ENCODE assay signal across 16 cellular contexts in the genomic region with DNA sequence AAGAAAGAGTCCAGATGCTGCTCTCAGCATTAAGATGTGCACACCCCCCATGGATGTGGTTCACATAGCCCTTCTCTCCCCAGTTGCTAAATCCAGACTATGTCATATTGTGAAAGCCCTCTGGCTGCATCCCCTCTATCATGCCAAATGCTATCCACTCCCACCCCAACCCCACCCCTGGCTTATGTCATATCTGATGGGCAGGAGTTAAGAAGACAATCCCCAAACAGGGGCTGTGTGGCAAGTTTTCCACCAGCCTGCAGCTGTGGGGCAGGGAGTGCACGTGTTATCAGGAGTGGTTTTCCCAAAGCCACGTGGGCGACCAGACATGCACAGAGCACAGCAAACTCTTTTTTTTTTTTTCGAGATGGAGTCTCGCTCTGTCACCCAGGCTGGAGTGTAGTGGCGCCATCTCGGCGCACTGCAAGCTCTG. TPM values are rescaled to one million over a fixed set of nuclear protein-coding genes. Genes with fewer than 3 reads are reported as not detected.
DNase-seq lines count a peak whose midpoint lies in the region; ATAC-seq lines count a peak whose summit lies in the region.
"Had no signal": no experiment of that assay in that cellular context is flagged by ENCODE, and none has a peak within 500 bp of the region (broad histone marks: within the 10 kb centered on the region; RNA-seq: fewer than 3 reads in every experiment).

No MANE protein-coding gene starts in this region.

- H3K27me3 Mint-ChIP-seq in activated CD4-positive, alpha-beta memory T cell treated with anti-CD3 and anti-CD28 coated beads for 36 hours = no peaks in the 10 kb centered on the region
- no peaks in the 10 kb centered on the region for H3K27me3 Mint-ChIP-seq in activated CD4-positive, alpha-beta memory T cell treated with anti-CD3 and anti-CD28 coated beads, Interleukin-2, amount 10 ng/mL, durations not matched to agents 7 days and 5 days
- H3K27me3 Mint-ChIP-seq in effector memory CD8-positive, alpha-beta T cell = no peaks in the 10 kb centered on the region
- no peaks in the 10 kb centered on the region for H3K27me3 Mint-ChIP-seq in natural killer cell treated with Interleukin-12 subunit alpha and Interleukin-12 subunit beta and Interleukin-15 and Interleukin-18, amount 100 ng/mL, for 72 hours
- H3K27me3 Mint-ChIP-seq: type B pancreatic cell had no signal

- intact Hi-C loops in activated CD4-positive, alpha-beta memory T cell treated with anti-CD3 and anti-CD28 coated beads for 36 hours (cut with micrococcal nuclease) = no loop called here
- intact Hi-C loops in posterior cingulate gyrus (cut with DNase I) = no loop called here

- POLR2A ChIA-PET in activated CD4-positive, alpha-beta memory T cell treated with anti-CD3 and anti-CD28 coated beads for 36 hours (lab: Charles Lee) = interaction anchor here (0.7 to 8.1 kb wide), 2 partner anchors 8 to 47 kb away, joined by 3 to 69 read pairs; partner anchors contain the start of genes FAM117A and SLC35B1
- POLR2A ChIA-PET in activated CD4-positive, alpha-beta memory T cell treated with anti-CD3 and anti-CD28 coated beads, Interleukin-2, amount 10 ng/mL, durations not matched to agents 7 days and 5 days (lab: Charles Lee) = interaction anchor here (0.8 to 11.0 kb wide), 4 partner anchors 8 to 46 kb away, joined by 3 to 196 read pairs (median 12); partner anchors contain the start of gene SLC35B1

- H3K27ac Mint-ChIP-seq in activated CD4-positive, alpha-beta memory T cell treated with anti-CD3 and anti-CD28 coated beads for 36 hours = peak overlapping the region; percentile 79
- no peak overlapping the region for H3K27ac Mint-ChIP-seq in activated CD4-positive, alpha-beta memory T cell treated with anti-CD3 and anti-CD28 coated beads, Interleukin-2, amount 10 ng/mL, durations not matched to agents 7 days and 5 days
- H3K27ac Mint-ChIP-seq in effector memory CD8-positive, alpha-beta T cell = peak overlapping the region; percentile 77 to 99
- peak overlapping the region; percentile 50 to 91 for H3K27ac Mint-ChIP-seq in natural killer cell treated with Interleukin-12 subunit alpha and Interleukin-12 subunit beta and Interleukin-15 and Interleukin-18, amount 100 ng/mL, for 72 hours
- H3K27ac Mint-ChIP-seq: type B pancreatic cell had no signal

- peaks cover 71% of the 10 kb centered on the region for H3K4me1 Mint-ChIP-seq in activated CD4-positive, alpha-beta memory T cell treated with anti-CD3 and anti-CD28 coated beads for 36 hours (ENCODE audit: low read depth)
- H3K4me1 Mint-ChIP-seq in activated CD4-positive, alpha-beta memory T cell treated with anti-CD3 and anti-CD28 coated beads, Interleukin-2, amount 10 ng/mL, durations not matched to agents 7 days and 5 days = peaks cover 70% of the 10 kb centered on the region
- peaks cover 59 to 72% of the 10 kb centered on the region in 2 donors for H3K4me1 Mint-ChIP-seq in effector memory CD8-positive, alpha-beta T cell (ENCODE audit: low read depth in 2 of 2)
- peaks cover 50 to 60% of the 10 kb centered on the region in 2 donors for H3K4me1 Mint-ChIP-seq in natural killer cell treated with Interleukin-12 subunit alpha and Interleukin-12 subunit beta and Interleukin-15 and Interleukin-18, amount 100 ng/mL, for 72 hours (ENCODE audit: low read depth in 2 of 2)

- H3K9me3 Mint-ChIP-seq in activated CD4-positive, alpha-beta memory T cell treated with anti-CD3 and anti-CD28 coated beads for 36 hours = no peaks in the 10 kb centered on the region
- no peaks in the 10 kb centered on the region for H3K9me3 Mint-ChIP-seq in activated CD4-positive, alpha-beta memory T cell treated with anti-CD3 and anti-CD28 coated beads, Interleukin-2, amount 10 ng/mL, durations not matched to agents 7 days and 5 days
- no peaks in the 10 kb centered on the region for H3K9me3 Mint-ChIP-seq in effector memory CD8-positive, alpha-beta T cell
- H3K9me3 Mint-ChIP-seq in natural killer cell treated with Interleukin-12 subunit alpha and Interleukin-12 subunit beta and Interleukin-15 and Interleukin-18, amount 100 ng/mL, for 72 hours = no peaks in the 10 kb centered on the region
- H3K9me3 Mint-ChIP-seq: type B pancreatic cell had no signal

- no peak for ATAC-seq in effector memory CD8-positive, alpha-beta T cell (replicated peaks)
- ATAC-seq in natural killer cell treated with Interleukin-12 subunit alpha and Interleukin-12 subunit beta and Interleukin-15 and Interleukin-18, amount 100 ng/mL, for 72 hours = no peak
- ATAC-seq in GM21423 (IDR thresholded peaks at IDR 0.05; ENCODE audit: unreplicated experiment) (no peak), GM18520 (IDR thresholded peaks at IDR 0.05; ENCODE audit: unreplicated experiment) (no peak)
- ATAC-seq: A549 had no signal

- no peak for DNase-seq in activated CD4-positive, alpha-beta memory T cell treated with anti-CD3 and anti-CD28 coated beads for 36 hours
- DNase-seq in activated CD4-positive, alpha-beta memory T cell treated with anti-CD3 and anti-CD28 coated beads, Interleukin-2, amount 10 ng/mL, durations not matched to agents 7 days and 5 days = no peak
- peak; percentile 62 for DNase-seq in MV-4-11 (lab: John Stamatoyannopoulos, UW)
- DNase-seq in effector memory CD8-positive, alpha-beta T cell = no peak
- DNase-seq in natural killer cell treated with Interleukin-12 subunit alpha and Interleukin-12 subunit beta and Interleukin-15 and Interleukin-18, amount 100 ng/mL, for 72 hours (ENCODE audit: low spot score) = no peak
- DNase-seq in posterior cingulate gyrus = no peak
- DNase-seq: cortex of kidney, DMS153, mesendoderm, NCI-H1092 treated with DMSO at 0.1 percent for 48 hours, NCI-H446, PC-9 had no signal

- H3K4me3 Mint-ChIP-seq in activated CD4-positive, alpha-beta memory T cell treated with anti-CD3 and anti-CD28 coated beads for 36 hours = no peak overlapping the region
- no peak overlapping the region for H3K4me3 Mint-ChIP-seq in activated CD4-positive, alpha-beta memory T cell treated with anti-CD3 and anti-CD28 coated beads, Interleukin-2, amount 10 ng/mL, durations not matched to agents 7 days and 5 days
- peak overlapping the region; percentile 39 to 54 for H3K4me3 Mint-ChIP-seq in effector memory CD8-positive, alpha-beta T cell
- H3K4me3 Mint-ChIP-seq in natural killer cell treated with Interleukin-12 subunit alpha and Interleukin-12 subunit beta and Interleukin-15 and Interleukin-18, amount 100 ng/mL, for 72 hours = peak overlapping the region; percentile 12
- H3K4me3 Mint-ChIP-seq: type B pancreatic cell had no signal

- H3K36me3 Mint-ChIP-seq in activated CD4-positive, alpha-beta memory T cell treated with anti-CD3 and anti-CD28 coated beads for 36 hours = peaks cover 9% of the 10 kb centered on the region
- H3K36me3 Mint-ChIP-seq in activated CD4-positive, alpha-beta memory T cell treated with anti-CD3 and anti-CD28 coated beads, Interleukin-2, amount 10 ng/mL, durations not matched to agents 7 days and 5 days (ENCODE audit: low read depth) = peaks cover 47% of the 10 kb centered on the region
- peaks cover 57% of the 10 kb centered on the region for H3K36me3 Mint-ChIP-seq in effector memory CD8-positive, alpha-beta T cell (ENCODE audit: insufficient read depth)
- no peaks in the 10 kb centered on the region for H3K36me3 Mint-ChIP-seq in natural killer cell treated with Interleukin-12 subunit alpha and Interleukin-12 subunit beta and Interleukin-15 and Interleukin-18, amount 100 ng/mL, for 72 hours
- H3K36me3 Mint-ChIP-seq: type B pancreatic cell had no signal

- CTCF ChIA-PET in activated CD4-positive, alpha-beta memory T cell treated with anti-CD3 and anti-CD28 coated beads for 36 hours (lab: Charles Lee) = interaction anchor here (2.1 kb wide), 2 partner anchors 39 to 46 kb away, joined by 5 to 7 read pairs; partner anchors contain the start of gene SLC35B1
- CTCF ChIA-PET in activated CD4-positive, alpha-beta memory T cell treated with anti-CD3 and anti-CD28 coated beads, Interleukin-2, amount 10 ng/mL, durations not matched to agents 7 days and 5 days (lab: Charles Lee) = no interaction called here

RNA-seq across cellular contexts. Expression of gene FAM117A, which starts 10.0 kb away (rescaled TPM):
- 10 to 100 TPM; 20.9 to 21.6 TPM for total RNA-seq in activated CD4-positive, alpha-beta memory T cell treated with anti-CD3 and anti-CD28 coated beads for 36 hours
- total RNA-seq in activated CD4-positive, alpha-beta memory T cell treated with anti-CD3 and anti-CD28 coated beads, Interleukin-2, amount 10 ng/mL, durations not matched to agents 7 days and 5 days = 10 to 100 TPM; 61.0 to 62.0 TPM
- total RNA-seq in natural killer cell treated with Interleukin-12 subunit alpha and Interleukin-12 subunit beta and Interleukin-15 and Interleukin-18, amount 100 ng/mL, for 72 hours = 10 to 100 TPM; 22.4 to 36.4 TPM

RNA-seq across cellular contexts. Expression of gene KAT7, which starts 34.5 kb away (rescaled TPM):
- 10 to 100 TPM; 60.5 to 65.8 TPM for total RNA-seq in activated CD4-positive, alpha-beta memory T cell treated with anti-CD3 and anti-CD28 coated beads for 36 hours
- 10 to 100 TPM; 79.8 to 80.2 TPM for total RNA-seq in activated CD4-positive, alpha-beta memory T cell treated with anti-CD3 and anti-CD28 coated beads, Interleukin-2, amount 10 ng/mL, durations not matched to agents 7 days and 5 days
- 10 to 100 TPM; 75.8 to 98.5 TPM for total RNA-seq in natural killer cell treated with Interleukin-12 subunit alpha and Interleukin-12 subunit beta and Interleukin-15 and Interleukin-18, amount 100 ng/mL, for 72 hours

RNA-seq across cellular contexts. Expression of gene SLC35B1, which starts 46.2 kb away (rescaled TPM):
- 10 to 100 TPM; 48.3 to 54.1 TPM for total RNA-seq in activated CD4-positive, alpha-beta memory T cell treated with anti-CD3 and anti-CD28 coated beads for 36 hours
- 10 to 100 TPM; 50.4 TPM for total RNA-seq in activated CD4-positive, alpha-beta memory T cell treated with anti-CD3 and anti-CD28 coated beads, Interleukin-2, amount 10 ng/mL, durations not matched to agents 7 days and 5 days
- 100 to 1,000 TPM in 1 of 2 donors, 10 to 100 TPM in 1; 90.9 to 115 TPM for total RNA-seq in natural killer cell treated with Interleukin-12 subunit alpha and Interleukin-12 subunit beta and Interleukin-15 and Interleukin-18, amount 100 ng/mL, for 72 hours

Comparison
In these comparisons a context has a peak if more than half of its experiments do, and no peak if none do; other contexts are left out.
1. H3K4me3 Mint-ChIP-seq: peak in effector memory CD8-positive, alpha-beta T cell (2 of 2) and natural killer cell treated with Interleukin-12 subunit alpha and Interleukin-12 subunit beta and Interleukin-15 and Interleukin-18, amount 100 ng/mL, for 72 hours (single experiment); none in activated CD4-positive, alpha-beta memory T cell treated with anti-CD3 and anti-CD28 coated beads for 36 hours (single experiment) and activated CD4-positive, alpha-beta memory T cell treated with anti-CD3 and anti-CD28 coated beads, Interleukin-2, amount 10 ng/mL, durations not matched to agents 7 days and 5 days (single experiment).